8 cellular contexts compared by ENCODE assay signal in genomic region chr1:84574936-84575335, GRCh38. TPM values are rescaled to one million over a fixed set of nuclear protein-coding genes. Genes with fewer than 3 reads are reported as not detected.
DNase-seq lines count a peak whose midpoint lies in the region; ATAC-seq, FAIRE-seq and TF ChIP-seq lines count a peak whose summit lies in the region.

No MANE protein-coding gene starts in this region.

- intact Hi-C loops in activated CD8-positive, alpha-beta T cell treated with anti-CD3 and anti-CD28 coated beads for 36 hours (cut with micrococcal nuclease): loop anchor here (5.0 kb wide), 1 partner anchor 42 kb away; no protein-coding TSS in a partner anchor
- intact Hi-C loops in kidney (cut with DNase I): no loop called here

- no peak for DNase-seq in activated CD8-positive, alpha-beta memory T cell treated with anti-CD3 and anti-CD28 coated beads, Interleukin-2, amount 10 ng/mL, durations not matched to agents 7 days and 5 days
- no peak for DNase-seq in activated CD8-positive, alpha-beta memory T cell treated with anti-CD3 and anti-CD28 coated beads, Interleukin-2, amount 50 U/mL, for 48 hours
- DNase-seq in activated CD8-positive, alpha-beta T cell treated with anti-CD3 and anti-CD28 coated beads for 36 hours: no peak
- DNase-seq in kidney (no peak), suprapubic skin (ENCODE audit: low spot score in 2 of 2) (no peak), HuH-7.5 (ENCODE audit: low spot score) (no peak), NCI-H510A treated with DMSO at 0.1 percent for 48 hours (lab: John Stamatoyannopoulos, UW) (no peak), LoVo (ENCODE audit: low spot score) (no peak)

- no peak for ATAC-seq in activated CD8-positive, alpha-beta memory T cell treated with anti-CD3 and anti-CD28 coated beads, Interleukin-2, amount 10 ng/mL, durations not matched to agents 7 days and 5 days
- ATAC-seq in activated CD8-positive, alpha-beta T cell treated with anti-CD3 and anti-CD28 coated beads for 36 hours: no peak

- H3K27ac Mint-ChIP-seq in activated CD8-positive, alpha-beta memory T cell treated with anti-CD3 and anti-CD28 coated beads, Interleukin-2, amount 10 ng/mL, durations not matched to agents 7 days and 5 days: peak overlapping the region; percentile 99
- H3K27ac Mint-ChIP-seq in activated CD8-positive, alpha-beta T cell treated with anti-CD3 and anti-CD28 coated beads for 36 hours: peak overlapping the region; percentile 99

- no peaks in the 10 kb centered on the region for H3K9me3 Mint-ChIP-seq in activated CD8-positive, alpha-beta memory T cell treated with anti-CD3 and anti-CD28 coated beads, Interleukin-2, amount 10 ng/mL, durations not matched to agents 7 days and 5 days (ENCODE audit: low read depth)
- H3K9me3 Mint-ChIP-seq in activated CD8-positive, alpha-beta T cell treated with anti-CD3 and anti-CD28 coated beads for 36 hours: no peaks in the 10 kb centered on the region

- H3K27me3 Mint-ChIP-seq in activated CD8-positive, alpha-beta memory T cell treated with anti-CD3 and anti-CD28 coated beads, Interleukin-2, amount 10 ng/mL, durations not matched to agents 7 days and 5 days: no peaks in the 10 kb centered on the region
- H3K27me3 Mint-ChIP-seq in activated CD8-positive, alpha-beta T cell treated with anti-CD3 and anti-CD28 coated beads for 36 hours: no peaks in the 10 kb centered on the region

- FAIRE-seq in kidney (lab: Jason Lieb, UNC): no peak

- H3K36me3 Mint-ChIP-seq in activated CD8-positive, alpha-beta memory T cell treated with anti-CD3 and anti-CD28 coated beads, Interleukin-2, amount 10 ng/mL, durations not matched to agents 7 days and 5 days: peaks cover 27% of the 10 kb centered on the region
- H3K36me3 Mint-ChIP-seq in activated CD8-positive, alpha-beta T cell treated with anti-CD3 and anti-CD28 coated beads for 36 hours (ENCODE audit: low read depth): peaks cover 28% of the 10 kb centered on the region

- peak overlapping the region; percentile 94 for H3K4me3 Mint-ChIP-seq in activated CD8-positive, alpha-beta memory T cell treated with anti-CD3 and anti-CD28 coated beads, Interleukin-2, amount 10 ng/mL, durations not matched to agents 7 days and 5 days
- H3K4me3 Mint-ChIP-seq in activated CD8-positive, alpha-beta T cell treated with anti-CD3 and anti-CD28 coated beads for 36 hours: peak overlapping the region; percentile 98

- no peak for TF ChIP-seq EP300 in suprapubic skin (IDR thresholded peaks at IDR 0.05)

- H3K9ac ChIP-seq in kidney (ENCODE audit: low read length in 2 of 2): peak overlapping the region in 1 of 2 donors; percentile 21

- no peak for TF ChIP-seq POLR2A in suprapubic skin (IDR thresholded peaks at IDR 0.05)

- no peaks in the 10 kb centered on the region for H3K36me3 ChIP-seq in kidney (ENCODE audit: control insufficient read depth in 1 of 2, insufficient read depth in 2 of 2, low read length in 2 of 2)
- H3K36me3 ChIP-seq in suprapubic skin: no peaks in the 10 kb centered on the region

- no peaks in the 10 kb centered on the region for H3K27me3 ChIP-seq in suprapubic skin

- WGBS in suprapubic skin: 69% methylated on average over 7 of the region's 7 CpGs

- H3K4me3 ChIP-seq in kidney (ENCODE audit: low read length in 2 of 2) (peak overlapping the region; percentile 66 to 73), suprapubic skin (peak overlapping the region; percentile 73)

- CTCF ChIA-PET in activated CD8-positive, alpha-beta memory T cell treated with anti-CD3 and anti-CD28 coated beads, Interleukin-2, amount 10 ng/mL, durations not matched to agents 7 days and 5 days (lab: Charles Lee): interaction anchor here (1.4 to 4.1 kb wide), 3 partner anchors 45 to 141 kb away, joined by 6 to 19 read pairs (median 8); no protein-coding TSS in a partner anchor
- CTCF ChIA-PET in activated CD8-positive, alpha-beta T cell treated with anti-CD3 and anti-CD28 coated beads for 36 hours (lab: Charles Lee): interaction anchor here (1.7 to 3.2 kb wide), 4 partner anchors 38 to 133 kb away, joined by 4 to 24 read pairs (median 8); no protein-coding TSS in a partner anchor

- H3K4me1 ChIP-seq in kidney (ENCODE audit: control insufficient read depth in 1 of 2, insufficient read depth in 1 of 2, low read depth in 1 of 2, low read length in 2 of 2): peaks cover 0 to 3% of the 10 kb centered on the region in 2 donors
- H3K4me1 ChIP-seq in suprapubic skin: peaks cover 42% of the 10 kb centered on the region

- TF ChIP-seq CTCF in activated CD8-positive, alpha-beta T cell treated with anti-CD3 and anti-CD28 coated beads for 36 hours (IDR thresholded peaks at IDR 0.05): no peak
- TF ChIP-seq CTCF in kidney (IDR thresholded peaks at IDR 0.05; ENCODE audit: borderline replicate concordance, extremely low read depth, insufficient read depth) (no peak), suprapubic skin (IDR thresholded peaks at IDR 0.05) (no peak)

- peak overlapping the region in 1 of 2 donors; percentile 30 for H3K27ac ChIP-seq in kidney (ENCODE audit: low read depth in 2 of 2, low read length in 2 of 2)
- no peak overlapping the region for H3K27ac ChIP-seq in suprapubic skin

- POLR2A ChIA-PET in activated CD8-positive, alpha-beta T cell treated with anti-CD3 and anti-CD28 coated beads for 36 hours (lab: Charles Lee): interaction anchor here (1.1 to 3.0 kb wide), 9 partner anchors 8 to 135 kb away, joined by 3 to 45 read pairs (median 5); partner anchors contain the start of genes GNG5 and SPATA1

- H3K9me3 ChIP-seq in kidney (ENCODE audit: control insufficient read depth in 1 of 2, low read length in 2 of 2): no peaks in the 10 kb centered on the region
- no peaks in the 10 kb centered on the region for H3K9me3 ChIP-seq in suprapubic skin

- peaks cover 39% of the 10 kb centered on the region for H3K4me1 Mint-ChIP-seq in activated CD8-positive, alpha-beta memory T cell treated with anti-CD3 and anti-CD28 coated beads, Interleukin-2, amount 10 ng/mL, durations not matched to agents 7 days and 5 days
- H3K4me1 Mint-ChIP-seq in activated CD8-positive, alpha-beta T cell treated with anti-CD3 and anti-CD28 coated beads for 36 hours (ENCODE audit: low read depth): peaks cover 35% of the 10 kb centered on the region

RNA-seq across cellular contexts. Expression of gene CTBS, which starts 0.7 kb away (rescaled TPM):
- total RNA-seq in activated CD8-positive, alpha-beta memory T cell treated with anti-CD3 and anti-CD28 coated beads, Interleukin-2, amount 10 ng/mL, durations not matched to agents 7 days and 5 days: 10 to 100 TPM; 13.6 to 18.7 TPM
- 10 to 100 TPM; 13.5 to 18.3 TPM for total RNA-seq in activated CD8-positive, alpha-beta T cell treated with anti-CD3 and anti-CD28 coated beads for 36 hours
- total RNA-seq in kidney: 32.0 TPM
- polyA plus RNA-seq in kidney (ENCODE audit: insufficient read depth, low read depth, low replicate concordance): 19.1 TPM
- total RNA-seq in suprapubic skin: 10 to 100 TPM; 13.4 to 17.9 (median 15.3) TPM
